Comparison of ENCODE assay signal across 29 cellular contexts in genomic region chr11:80930038-80930437, GRCh38.
"Had no signal": no experiment of that assay in that cellular context is flagged by ENCODE, and none has a peak within 500 bp of the region (broad histone marks: within the 10 kb centered on the region; RNA-seq: fewer than 3 reads in every experiment).

No MANE protein-coding gene starts in this region.

- H3K36me3 ChIP-seq: stomach, suprapubic skin, thoracic aorta, thyroid gland, tibial artery, tibial nerve, transverse colon, upper lobe of left lung, upper lobe of right lung, uterus, vagina had no signal

- H3K27ac Mint-ChIP-seq: stimulated activated effector memory CD8-positive, alpha-beta T cell treated with anti-CD3 and anti-CD28 coated beads, Interleukin-12 subunit alpha, Interleukin-12 subunit beta, amount 100 ng/mL, for 72 hours; stimulated activated memory B cell treated with anti-CD40 and anti-IgM and Interleukin-4, amounts not matched to agents 10 μg/mL and 1 μg/mL and 100 μg/mL, for 72 hours; stimulated activated naive B cell treated with anti-CD40 and anti-IgM and Interleukin-4, amounts not matched to agents 10 μg/mL and 1 μg/mL and 100 μg/mL, for 72 hours; stimulated activated naive CD8-positive, alpha-beta T cell treated with anti-CD3 and anti-CD28 coated beads, Interleukin-15, amount 100 ng/mL, for 72 hours; stimulated activated naive CD8-positive, alpha-beta T cell treated with anti-CD3 and anti-CD28 coated beads, Interleukin-15, Interleukin-2, amounts not matched to agents 100 ng/mL and 50 ng/mL, for 24 hours; type B pancreatic cell had no signal

- H3K4me3 ChIP-seq: stomach, suprapubic skin, testis, thoracic aorta, thyroid gland, tibial artery, tibial nerve, transverse colon, upper lobe of left lung, upper lobe of right lung, uterus, vagina had no signal

- H3K4me1 ChIP-seq: stomach, suprapubic skin, testis, thyroid gland, tibial artery, tibial nerve, transverse colon, upper lobe of left lung, upper lobe of right lung, uterus, vagina had no signal

- DNase-seq: stimulated activated CD4-positive, alpha-beta T cell treated with anti-CD3 and anti-CD28 coated beads, Interleukin-2, amount 100 ng/mL, for 48 hours; stimulated activated CD4-positive, alpha-beta T cell treated with anti-CD3 and anti-CD28 coated beads, Interleukin-4, amount 100 ng/mL, for 1 hour; stimulated activated CD4-positive, alpha-beta T cell treated with anti-CD3 and anti-CD28 coated beads, Interleukin-4, amount 100 ng/mL, for 24 hours; stimulated activated CD4-positive, alpha-beta T cell treated with anti-CD3 and anti-CD28 coated beads, Interleukin-4, amount 100 ng/mL, for 4 hours; stimulated activated CD8-positive, alpha-beta memory T cell treated with anti-CD3 and anti-CD28 coated beads, Interleukin-4, amount 100 ng/mL, for 48 hours; stimulated activated naive B cell treated with anti-CD40 and anti-IgM and Interleukin-4, amounts not matched to agents 10 μg/mL and 1 μg/mL and 100 μg/mL, for 72 hours; stimulated activated naive CD4-positive, alpha-beta T cell; stimulated activated naive CD4-positive, alpha-beta T cell treated with Interleukin-2 at 50 U/mL for 16 hours; stimulated activated naive CD8-positive, alpha-beta T cell treated with anti-CD3 and anti-CD28 coated beads, Interleukin-15, amount 100 ng/mL, for 72 hours; stimulated activated naive CD8-positive, alpha-beta T cell treated with anti-CD3 and anti-CD28 coated beads, Interleukin-15, Interleukin-2, amounts not matched to agents 100 U/mL and 50 U/mL, for 24 hours; stomach; substantia nigra; testis; thyroid gland; tibial artery; transverse colon; trophoblast cell; upper lobe of left lung; upper lobe of right lung; uterus had no signal

- H3K9me3 ChIP-seq: stomach, suprapubic skin, testis, thoracic aorta, thyroid gland, tibial artery, tibial nerve, transverse colon, upper lobe of left lung, upper lobe of right lung, uterus, vagina had no signal

- FAIRE-seq: urothelium cell line had no signal

- H3K4me1 Mint-ChIP-seq: stimulated activated effector memory CD8-positive, alpha-beta T cell treated with anti-CD3 and anti-CD28 coated beads, Interleukin-12 subunit alpha, Interleukin-12 subunit beta, amount 100 ng/mL, for 72 hours; stimulated activated memory B cell treated with anti-CD40 and anti-IgM and Interleukin-4, amounts not matched to agents 10 μg/mL and 1 μg/mL and 100 μg/mL, for 72 hours; stimulated activated naive B cell treated with anti-CD40 and anti-IgM and Interleukin-4, amounts not matched to agents 10 μg/mL and 1 μg/mL and 100 μg/mL, for 72 hours; stimulated activated naive CD8-positive, alpha-beta T cell treated with anti-CD3 and anti-CD28 coated beads, Interleukin-15, amount 100 ng/mL, for 72 hours had no signal

- H3K36me3 Mint-ChIP-seq: stimulated activated effector memory CD8-positive, alpha-beta T cell treated with anti-CD3 and anti-CD28 coated beads, Interleukin-12 subunit alpha, Interleukin-12 subunit beta, amount 100 ng/mL, for 72 hours; stimulated activated memory B cell treated with anti-CD40 and anti-IgM and Interleukin-4, amounts not matched to agents 10 μg/mL and 1 μg/mL and 100 μg/mL, for 72 hours; stimulated activated naive B cell treated with anti-CD40 and anti-IgM and Interleukin-4, amounts not matched to agents 10 μg/mL and 1 μg/mL and 100 μg/mL, for 72 hours; type B pancreatic cell had no signal

- ATAC-seq: stimulated activated effector memory CD8-positive, alpha-beta T cell treated with anti-CD3 and anti-CD28 coated beads, Interleukin-12 subunit alpha, Interleukin-12 subunit beta, amount 100 ng/mL, for 72 hours; stimulated activated memory B cell treated with anti-CD40 and anti-IgM and Interleukin-4, amounts not matched to agents 10 μg/mL and 1 μg/mL and 100 μg/mL, for 72 hours; stimulated activated naive B cell treated with anti-CD40 and anti-IgM and Interleukin-4, amounts not matched to agents 10 μg/mL and 1 μg/mL and 100 μg/mL, for 72 hours; stimulated activated naive CD8-positive, alpha-beta T cell treated with anti-CD3 and anti-CD28 coated beads, Interleukin-15, amount 100 ng/mL, for 72 hours; stimulated activated naive CD8-positive, alpha-beta T cell treated with anti-CD3 and anti-CD28 coated beads, Interleukin-15, Interleukin-2, amounts not matched to agents 100 U/mL and 50 U/mL, for 24 hours; upper lobe of right lung had no signal

- H3K27me3 ChIP-seq: stomach, suprapubic skin, testis, thyroid gland, tibial artery, tibial nerve, transverse colon, upper lobe of left lung, upper lobe of right lung, uterus, vagina had no signal

- H3K27me3 Mint-ChIP-seq: stimulated activated memory B cell treated with anti-CD40 and anti-IgM and Interleukin-4, amounts not matched to agents 10 μg/mL and 1 μg/mL and 100 μg/mL, for 72 hours; stimulated activated naive B cell treated with anti-CD40 and anti-IgM and Interleukin-4, amounts not matched to agents 10 μg/mL and 1 μg/mL and 100 μg/mL, for 72 hours; stimulated activated naive CD8-positive, alpha-beta T cell treated with anti-CD3 and anti-CD28 coated beads, Interleukin-15, amount 100 ng/mL, for 72 hours; stimulated activated naive CD8-positive, alpha-beta T cell treated with anti-CD3 and anti-CD28 coated beads, Interleukin-15, Interleukin-2, amounts not matched to agents 100 ng/mL and 50 ng/mL, for 24 hours; type B pancreatic cell had no signal

- H3K9me3 Mint-ChIP-seq: stimulated activated memory B cell treated with anti-CD40 and anti-IgM and Interleukin-4, amounts not matched to agents 10 μg/mL and 1 μg/mL and 100 μg/mL, for 72 hours; type B pancreatic cell had no signal

- H3K4me3 Mint-ChIP-seq: stimulated activated effector memory CD8-positive, alpha-beta T cell treated with anti-CD3 and anti-CD28 coated beads, Interleukin-12 subunit alpha, Interleukin-12 subunit beta, amount 100 ng/mL, for 72 hours; stimulated activated memory B cell treated with anti-CD40 and anti-IgM and Interleukin-4, amounts not matched to agents 10 μg/mL and 1 μg/mL and 100 μg/mL, for 72 hours; stimulated activated naive B cell treated with anti-CD40 and anti-IgM and Interleukin-4, amounts not matched to agents 10 μg/mL and 1 μg/mL and 100 μg/mL, for 72 hours; stimulated activated naive CD8-positive, alpha-beta T cell treated with anti-CD3 and anti-CD28 coated beads, Interleukin-15, amount 100 ng/mL, for 72 hours; stimulated activated naive CD8-positive, alpha-beta T cell treated with anti-CD3 and anti-CD28 coated beads, Interleukin-15, Interleukin-2, amounts not matched to agents 100 ng/mL and 50 ng/mL, for 24 hours; type B pancreatic cell had no signal

- H3K27ac ChIP-seq: stomach, suprapubic skin, testis, thoracic aorta, thyroid gland, tibial artery, tibial nerve, transverse colon, upper lobe of left lung, upper lobe of right lung, uterus, vagina had no signal
